18 cellular contexts compared by ENCODE assay signal in the genomic region with DNA sequence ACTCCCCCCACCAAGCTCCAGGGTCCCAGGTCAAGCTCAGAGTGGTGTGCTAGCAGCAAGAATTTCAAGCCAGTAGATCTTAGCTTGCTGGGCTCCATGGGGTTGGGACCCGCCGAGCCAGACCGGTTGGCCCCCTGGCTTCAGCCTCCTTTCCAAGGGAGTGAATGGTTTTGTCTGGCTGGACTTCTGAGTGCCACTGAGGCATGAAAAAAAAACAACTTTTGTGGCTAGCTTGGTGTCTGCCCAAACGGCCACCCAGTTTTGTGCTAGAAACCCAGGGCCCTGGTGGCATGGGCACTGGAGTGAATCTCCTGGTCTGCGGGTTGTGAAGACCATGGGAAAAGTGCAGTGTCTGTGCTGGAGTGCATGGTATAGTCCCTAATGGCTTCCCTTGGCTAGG.
DNase-seq lines count a peak whose midpoint lies in the region; ATAC-seq and TF ChIP-seq lines count a peak whose summit lies in the region.
"Had no signal": no experiment of that assay in that cellular context is flagged by ENCODE, and none has a peak within 500 bp of the region (broad histone marks: within the 10 kb centered on the region; RNA-seq: fewer than 3 reads in every experiment).

No MANE protein-coding gene starts in this region.

- no peak overlapping the region for H3K27ac ChIP-seq in CD4-positive, alpha-beta T cell (ENCODE audit: low read depth, low read length)
- H3K27ac ChIP-seq in naive thymus-derived CD4-positive, alpha-beta T cell (ENCODE audit: low read depth, low read length): peak overlapping the region; percentile 72
- H3K27ac ChIP-seq: C4-2B had no signal

- H3K27ac Mint-ChIP-seq in activated T-cell treated with anti-CD3 and anti-CD28 coated beads, Interleukin-2, amount 50 U/mL, for 24 hours: no peak overlapping the region
- peak overlapping the region; percentile 97 for H3K27ac Mint-ChIP-seq in CD4-positive, alpha-beta T cell
- H3K27ac Mint-ChIP-seq in T-helper 17 cell: peak overlapping the region; percentile 79
- peak overlapping the region in 8 of 9 donors; percentile 19 to 95 (median 88) for H3K27ac Mint-ChIP-seq in naive thymus-derived CD4-positive, alpha-beta T cell
- H3K27ac Mint-ChIP-seq in activated CD4-positive, alpha-beta memory T cell treated with anti-CD3 and anti-CD28 coated beads for 36 hours: no peak overlapping the region
- H3K27ac Mint-ChIP-seq: H9 had no signal

- peak; percentile 22 for DNase-seq in activated T-cell treated with anti-CD3 and anti-CD28 coated beads, Interleukin-2, amount 50 U/mL, for 24 hours
- DNase-seq in activated T-cell treated with anti-CD3 and anti-CD28 coated beads for 4 hours: no peak
- no peak for DNase-seq in CD4-positive, alpha-beta T cell
- DNase-seq in T-helper 17 cell: no peak
- no peak for DNase-seq in naive thymus-derived CD4-positive, alpha-beta T cell
- DNase-seq in activated CD4-positive, alpha-beta memory T cell treated with anti-CD3 and anti-CD28 coated beads for 36 hours: no peak
- DNase-seq in NCI-H2107 (lab: John Stamatoyannopoulos, UW): no peak
- DNase-seq: Calu3, DMS53, H9, NCI-H1105 treated with DMSO at 0.1 percent for 48 hours, NCI-H1694 treated with DMSO at 0.1 percent for 48 hours, NCI-H226, NCI-H524 treated with DMSO at 0.1 percent for 48 hours had no signal

- intact Hi-C loops in CD4-positive, alpha-beta T cell (cut with DNase I, micrococcal nuclease): no loop called here
- intact Hi-C loops in naive thymus-derived CD4-positive, alpha-beta T cell (cut with micrococcal nuclease): loop anchor here (5.0 to 10.0 kb wide), 8 partner anchors 67 to 1096 kb away; partner anchors contain the start of genes FAAH2 (in 2 of the 2), SPIN2B (in 1 of the 2), UBQLN2 (in 1 of the 2) and ZXDB (in 1 of the 2)
- intact Hi-C loops in activated CD4-positive, alpha-beta memory T cell treated with anti-CD3 and anti-CD28 coated beads for 36 hours (cut with micrococcal nuclease): loop anchor here (5.0 kb wide), 2 partner anchors 244 to 476 kb away; partner anchors contain the start of gene FAAH2

- peaks cover 29% of the 10 kb centered on the region for H3K4me1 Mint-ChIP-seq in activated T-cell treated with anti-CD3 and anti-CD28 coated beads, Interleukin-2, amount 50 U/mL, for 24 hours (ENCODE audit: low read depth)
- H3K4me1 Mint-ChIP-seq in CD4-positive, alpha-beta T cell (ENCODE audit: low read depth): peaks cover 65% of the 10 kb centered on the region
- peaks cover 40% of the 10 kb centered on the region for H3K4me1 Mint-ChIP-seq in T-helper 17 cell
- peaks cover 25 to 64% (median 48%) of the 10 kb centered on the region in 7 donors for H3K4me1 Mint-ChIP-seq in naive thymus-derived CD4-positive, alpha-beta T cell
- H3K4me1 Mint-ChIP-seq in activated CD4-positive, alpha-beta memory T cell treated with anti-CD3 and anti-CD28 coated beads for 36 hours (ENCODE audit: low read depth): peaks cover 39% of the 10 kb centered on the region

- peaks cover 14% of the 10 kb centered on the region for H3K27me3 Mint-ChIP-seq in activated T-cell treated with anti-CD3 and anti-CD28 coated beads, Interleukin-2, amount 50 U/mL, for 24 hours
- H3K27me3 Mint-ChIP-seq in CD4-positive, alpha-beta T cell: no peaks in the 10 kb centered on the region
- no peaks in the 10 kb centered on the region for H3K27me3 Mint-ChIP-seq in T-helper 17 cell
- H3K27me3 Mint-ChIP-seq in naive thymus-derived CD4-positive, alpha-beta T cell: no peaks in the 10 kb centered on the region
- no peaks in the 10 kb centered on the region for H3K27me3 Mint-ChIP-seq in activated CD4-positive, alpha-beta memory T cell treated with anti-CD3 and anti-CD28 coated beads for 36 hours

- H3K9me3 Mint-ChIP-seq in activated T-cell treated with anti-CD3 and anti-CD28 coated beads, Interleukin-2, amount 50 U/mL, for 24 hours: no peaks in the 10 kb centered on the region
- no peaks in the 10 kb centered on the region for H3K9me3 Mint-ChIP-seq in CD4-positive, alpha-beta T cell
- H3K9me3 Mint-ChIP-seq in naive thymus-derived CD4-positive, alpha-beta T cell: peaks cover 0 to 2% (median 0%) of the 10 kb centered on the region in 11 donors
- H3K9me3 Mint-ChIP-seq in activated CD4-positive, alpha-beta memory T cell treated with anti-CD3 and anti-CD28 coated beads for 36 hours: no peaks in the 10 kb centered on the region

- H3K4me1 ChIP-seq in naive thymus-derived CD4-positive, alpha-beta T cell (ENCODE audit: control insufficient read depth in 2 of 2, insufficient read depth in 2 of 2, low read length in 2 of 2): peaks cover 14 to 30% of the 10 kb centered on the region in 2 donors

- no peak for ATAC-seq in CD4-positive, alpha-beta T cell (ENCODE audit: poor library complexity)
- ATAC-seq in T-helper 17 cell: no peak
- ATAC-seq in naive thymus-derived CD4-positive, alpha-beta T cell: no peak
- ATAC-seq in GM19351 (IDR thresholded peaks at IDR 0.05; ENCODE audit: unreplicated experiment): no peak
- ATAC-seq: Panc1, Right ventricle myocardium inferior had no signal

- peaks cover 7% of the 10 kb centered on the region for H3K36me3 Mint-ChIP-seq in activated T-cell treated with anti-CD3 and anti-CD28 coated beads, Interleukin-2, amount 50 U/mL, for 24 hours (ENCODE audit: low read depth)
- H3K36me3 Mint-ChIP-seq in CD4-positive, alpha-beta T cell (ENCODE audit: low read depth): peaks cover 12% of the 10 kb centered on the region
- H3K36me3 Mint-ChIP-seq in T-helper 17 cell (ENCODE audit: low read depth): no peaks in the 10 kb centered on the region
- H3K36me3 Mint-ChIP-seq in naive thymus-derived CD4-positive, alpha-beta T cell: peaks cover 0 to 20% (median 0%) of the 10 kb centered on the region in 5 donors
- H3K36me3 Mint-ChIP-seq in activated CD4-positive, alpha-beta memory T cell treated with anti-CD3 and anti-CD28 coated beads for 36 hours: peaks cover 3% of the 10 kb centered on the region

- no peak overlapping the region for H3K4me3 ChIP-seq in naive thymus-derived CD4-positive, alpha-beta T cell (ENCODE audit: low read length)

- H3K4me3 Mint-ChIP-seq in activated T-cell treated with anti-CD3 and anti-CD28 coated beads, Interleukin-2, amount 50 U/mL, for 24 hours: no peak overlapping the region
- no peak overlapping the region for H3K4me3 Mint-ChIP-seq in CD4-positive, alpha-beta T cell
- no peak overlapping the region for H3K4me3 Mint-ChIP-seq in T-helper 17 cell
- H3K4me3 Mint-ChIP-seq in naive thymus-derived CD4-positive, alpha-beta T cell: peak overlapping the region in 2 of 10 donors; percentile 9 to 82
- H3K4me3 Mint-ChIP-seq in activated CD4-positive, alpha-beta memory T cell treated with anti-CD3 and anti-CD28 coated beads for 36 hours: no peak overlapping the region
- H3K4me3 Mint-ChIP-seq: H9 had no signal

- TF ChIP-seq CTCF in CD4-positive, alpha-beta T cell (IDR thresholded peaks at IDR 0.05): no peak

- no peaks in the 10 kb centered on the region for H3K9me3 ChIP-seq in CD4-positive, alpha-beta T cell (ENCODE audit: control insufficient read depth, low read length)
- no peaks in the 10 kb centered on the region for H3K9me3 ChIP-seq in T-helper 17 cell (ENCODE audit: control insufficient read depth, low read length, poor library complexity, severe bottlenecking)
- H3K9me3 ChIP-seq in naive thymus-derived CD4-positive, alpha-beta T cell (ENCODE audit: control insufficient read depth in 2 of 3, low read length in 3 of 3): no peaks in the 10 kb centered on the region

- CTCF ChIA-PET in CD4-positive, alpha-beta T cell (lab: Charles Lee): no interaction called here
- CTCF ChIA-PET in naive thymus-derived CD4-positive, alpha-beta T cell (lab: Charles Lee): no interaction called here
- CTCF ChIA-PET in activated CD4-positive, alpha-beta memory T cell treated with anti-CD3 and anti-CD28 coated beads for 36 hours (lab: Charles Lee): interaction anchor here (1.5 kb wide), 1 partner anchor 167 kb away, joined by 3 read pairs; no protein-coding TSS in a partner anchor

- no peaks in the 10 kb centered on the region for H3K36me3 ChIP-seq in naive thymus-derived CD4-positive, alpha-beta T cell (ENCODE audit: control insufficient read depth in 2 of 3, insufficient read depth in 3 of 3, low read length in 3 of 3)

- no peaks in the 10 kb centered on the region for H3K27me3 ChIP-seq in CD4-positive, alpha-beta T cell (ENCODE audit: control insufficient read depth, insufficient read depth, low read length)
- H3K27me3 ChIP-seq in naive thymus-derived CD4-positive, alpha-beta T cell (ENCODE audit: control insufficient read depth in 2 of 2, insufficient read depth in 2 of 2, low read length in 2 of 2): no peaks in the 10 kb centered on the region

- POLR2A ChIA-PET in CD4-positive, alpha-beta T cell (lab: Charles Lee): no interaction called here
- POLR2A ChIA-PET in naive thymus-derived CD4-positive, alpha-beta T cell (lab: Charles Lee): interaction anchor here (1.2 kb wide), 1 partner anchor 183 kb away, joined by 3 read pairs; the partner anchor contains the start of gene SPIN3
- POLR2A ChIA-PET in activated CD4-positive, alpha-beta memory T cell treated with anti-CD3 and anti-CD28 coated beads for 36 hours (lab: Charles Lee): no interaction called here

Comparison
In these comparisons a context has a peak if more than half of its experiments do, and no peak if none do; other contexts are left out.
1. H3K27ac Mint-ChIP-seq: peak in CD4-positive, alpha-beta T cell (single experiment), T-helper 17 cell (single experiment) and naive thymus-derived CD4-positive, alpha-beta T cell (8 of 9); none in activated T-cell treated with anti-CD3 and anti-CD28 coated beads, Interleukin-2, amount 50 U/mL, for 24 hours (single experiment) and activated CD4-positive, alpha-beta memory T cell treated with anti-CD3 and anti-CD28 coated beads for 36 hours (single experiment).
2. intact Hi-C loops: an anchor here in naive thymus-derived CD4-positive, alpha-beta T cell (5.0 to 10.0 kb wide) and activated CD4-positive, alpha-beta memory T cell treated with anti-CD3 and anti-CD28 coated beads for 36 hours (5.0 kb wide); none called in CD4-positive, alpha-beta T cell.